In genomic region chr5:172906436-172906835, GRCh38 we compare ENCODE assay signal across 1 cellular context.
A peak's percentile ranks its signal among the peaks of the same experiment; 100 is the strongest.
TF ChIP-seq lines count a peak whose summit lies in the region.

No MANE protein-coding gene starts in this region.

TF ChIP-seq in HEK293, 187 proteins besides CTCF, POLR2A, EP300 and RAD21 (continued from another document):
- no peak for TF ChIP-seq ZNF501 (tag by site-specific recombination; IDR thresholded peaks at IDR 0.05)
- TF ChIP-seq ZNF426 (tag by site-specific recombination; IDR thresholded peaks at IDR 0.05), result no peak
- TF ChIP-seq ZNF843 (tag by site-specific recombination; IDR thresholded peaks at IDR 0.05), result no peak
- TF ChIP-seq ZNF571 (tag by site-specific recombination; IDR thresholded peaks at IDR 0.05), result no peak
- TF ChIP-seq ZNF639 (tag by site-specific recombination; IDR thresholded peaks at IDR 0.05), result no peak
- TF ChIP-seq ZNF488 (tag by site-specific recombination; IDR thresholded peaks at IDR 0.05), result no peak
- TF ChIP-seq GLIS1 (tag by site-specific recombination; IDR thresholded peaks at IDR 0.05), result peak; percentile 75
- no peak for TF ChIP-seq YY1 (tag by site-specific recombination; IDR thresholded peaks at IDR 0.05)
- no peak for TF ChIP-seq ZNF530 (tag by site-specific recombination; IDR thresholded peaks at IDR 0.05; ENCODE audit: low read depth)
- TF ChIP-seq ZNF155 (tag by site-specific recombination; IDR thresholded peaks at IDR 0.05), result no peak
- TF ChIP-seq ELK4 (IDR thresholded peaks at IDR 0.05; ENCODE audit: borderline replicate concordance, low read depth, low read length), result no peak
- TF ChIP-seq ZBTB11 (tag by site-specific recombination; conservative IDR thresholded peaks at IDR 0.05; ENCODE audit: low read depth), result no peak
- TF ChIP-seq ZNF791 (tag by site-specific recombination; IDR thresholded peaks at IDR 0.05), result no peak
- no peak for TF ChIP-seq ZNF37A (tag by site-specific recombination; IDR thresholded peaks at IDR 0.05)
- TF ChIP-seq ZNF692 (tag by site-specific recombination; IDR thresholded peaks at IDR 0.05), result 0 out of 2 replicates have a peak, but pooled peaks have one; percentile 34
- TF ChIP-seq ZNF76 (tag by site-specific recombination; IDR thresholded peaks at IDR 0.05; ENCODE audit: borderline replicate concordance, low read depth), result no peak
- TF ChIP-seq PRDM4 (tag by site-specific recombination; IDR thresholded peaks at IDR 0.05), result no peak
- no peak for TF ChIP-seq MYNN (tag by site-specific recombination; IDR thresholded peaks at IDR 0.05; ENCODE audit: borderline replicate concordance)
- TF ChIP-seq ZNF184 (tag by site-specific recombination; IDR thresholded peaks at IDR 0.05), result no peak
TF ChIP-seq in HEK293: peak in this region for 3.
